Comparison of ENCODE assay signal across 9 cellular contexts in genomic region chr13:109363431-109363830, GRCh38.
"Had no signal": no experiment of that assay in that cellular context is flagged by ENCODE, and none has a peak within 500 bp of the region (broad histone marks: within the 10 kb centered on the region; RNA-seq: fewer than 3 reads in every experiment).

No MANE protein-coding gene starts in this region.

- DNase-seq: IMR-90, KBM-7, KG1 had no signal

- H3K4me3 ChIP-seq: K562 had no signal

- ATAC-seq: HepG2, K562 had no signal

- H3K9ac ChIP-seq: KMS-11 had no signal

- H3K36me3 Mint-ChIP-seq: IgD-negative memory B cell had no signal

- H3K27ac Mint-ChIP-seq: IgD-negative memory B cell had no signal

- H3K27me3 Mint-ChIP-seq: IgD-negative memory B cell had no signal

- H3K27ac ChIP-seq: HL-60, KMS-11 had no signal

- H3K4me3 Mint-ChIP-seq: IgD-negative memory B cell had no signal

- H3K4me2 ChIP-seq: KMS-11 had no signal

- FAIRE-seq: HepG2, HTR-8/SVneo, K562 had no signal

- H3K4me1 Mint-ChIP-seq: IgD-negative memory B cell had no signal
